In the genomic region with DNA sequence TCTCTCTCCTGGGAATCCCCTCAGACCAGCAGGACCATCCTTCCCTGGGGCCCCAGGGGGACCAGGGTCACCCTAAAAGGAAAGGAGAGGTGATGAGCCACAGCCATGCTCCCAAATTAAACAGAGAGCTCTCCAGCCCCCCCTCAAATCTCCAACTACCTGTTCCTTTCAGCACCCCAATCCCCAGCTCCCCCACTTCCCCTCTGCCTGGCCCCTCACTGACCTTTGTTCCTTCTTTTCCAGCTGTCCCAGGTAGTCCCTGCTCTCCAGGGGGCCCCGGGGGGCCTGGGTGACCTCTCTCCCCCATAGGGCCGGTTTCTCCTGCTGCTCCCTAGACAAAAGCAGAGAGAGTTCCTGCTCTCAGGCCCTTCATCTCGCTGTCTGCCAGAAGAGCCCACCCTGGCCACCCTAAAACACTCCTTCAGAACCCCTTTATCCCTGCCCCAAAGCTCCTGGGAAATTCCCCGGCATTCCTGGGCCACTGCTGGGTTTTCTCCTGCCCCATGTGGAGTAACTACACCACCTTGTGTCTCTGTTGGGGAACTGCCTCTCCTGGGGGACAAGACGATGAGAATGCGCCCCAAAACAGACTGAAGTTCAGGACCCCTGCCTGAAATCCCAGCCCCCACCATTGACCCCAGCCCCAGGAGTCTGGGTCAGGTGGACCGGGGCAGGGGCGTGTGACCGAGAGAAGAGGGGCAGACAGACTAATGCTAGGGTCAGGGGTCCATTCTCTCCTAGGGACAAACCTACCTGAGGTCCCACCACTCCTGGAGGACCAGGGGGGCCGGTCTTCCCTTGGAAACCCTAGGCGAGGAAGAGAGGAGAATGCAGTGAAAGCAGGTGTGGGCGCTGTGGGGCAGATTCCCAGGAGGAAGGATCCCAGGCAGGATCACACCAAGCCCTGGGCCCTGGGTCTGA, we compare ENCODE assay signal across 8 cellular contexts. TPM values are rescaled to one million over a fixed set of nuclear protein-coding genes. Genes with fewer than 3 reads are reported as not detected.
DNase-seq lines count a peak whose midpoint lies in the region; ATAC-seq and TF ChIP-seq lines count a peak whose summit lies in the region.

No MANE protein-coding gene starts in this region.

- H3K9ac ChIP-seq in GM23248: no peak overlapping the region

- H3F3A ChIP-seq in GM23248 (ENCODE audit: insufficient read depth): no peaks in the 10 kb centered on the region

- H3K9me3 Mint-ChIP-seq in activated naive CD8-positive, alpha-beta T cell treated with anti-CD3 and anti-CD28 coated beads for 36 hours: no peaks in the 10 kb centered on the region

- in situ Hi-C loops in GM23248 (cut with MboI): no loop called here

- BruUV-seq in A673 (replicated peaks; lab: Mats Ljungman, UMichigan): no TSS peak

- no peaks in the 10 kb centered on the region for H3K79me2 ChIP-seq in GM23248 (ENCODE audit: insufficient read depth)

- H3K27ac Mint-ChIP-seq in activated naive CD8-positive, alpha-beta T cell treated with anti-CD3 and anti-CD28 coated beads for 36 hours: no peak overlapping the region

- WGBS in GM23248 (ENCODE audit: low coverage in 1 of 2, low lambda C conversion rate in 2 of 2, missing lambda C conversion rate in 2 of 2), 2 experiments: 52 to 54% methylated on average over 12 of the region's 12 CpGs

- intact Hi-C loops in A673 (cut with micrococcal nuclease; ENCODE audit: unreplicated experiment): no loop called here

- no peak overlapping the region for H3K4me2 ChIP-seq in GM23248 (ENCODE audit: unreplicated experiment)

- no peaks in the 10 kb centered on the region for H3K36me3 Mint-ChIP-seq in activated naive CD8-positive, alpha-beta T cell treated with anti-CD3 and anti-CD28 coated beads for 36 hours

- peaks cover 2% of the 10 kb centered on the region for H3K4me1 Mint-ChIP-seq in activated naive CD8-positive, alpha-beta T cell treated with anti-CD3 and anti-CD28 coated beads for 36 hours

- no peaks in the 10 kb centered on the region for H4K20me1 ChIP-seq in GM23248 (ENCODE audit: insufficient read depth)

- peak; percentile 37 for DNase-seq in A673 (ENCODE audit: low spot score)
- peak; percentile 66 for DNase-seq in GM23248
- DNase-seq in iPS-NIHi7 (ENCODE audit: extremely low spot score): peak; percentile 80
- no peak for DNase-seq in effector memory CD4-positive, alpha-beta T cell
- no peak for DNase-seq in activated naive CD8-positive, alpha-beta T cell treated with anti-CD3 and anti-CD28 coated beads for 36 hours

- POLR2A ChIA-PET in A673 (lab: Charles Lee; ENCODE audit: low non-redundant PET): no interaction called here

- H3K27ac ChIP-seq in A673 (ENCODE audit: low read depth, low read length, poor library complexity, severe bottlenecking) (no peak overlapping the region), GM23248 (no peak overlapping the region), VCaP (no peak overlapping the region)
- no peak overlapping the region for H3K27ac ChIP-seq in effector memory CD4-positive, alpha-beta T cell (ENCODE audit: insufficient read depth, low read length, poor library complexity, severe bottlenecking)

- CTCF ChIA-PET in A673 (lab: Charles Lee): interaction anchor here (1.2 kb wide), 2 partner anchors 11 to 240 kb away, joined by 3 to 13 read pairs; no protein-coding TSS in a partner anchor

- H3K27me3 ChIP-seq in A673 (replicated peaks; ENCODE audit: insufficient read depth, low read depth, low read length, poor library complexity) (no peaks in the 10 kb centered on the region), GM23248 (replicated peaks; ENCODE audit: insufficient read depth) (no peaks in the 10 kb centered on the region)
- no peaks in the 10 kb centered on the region for H3K27me3 ChIP-seq in effector memory CD4-positive, alpha-beta T cell (replicated peaks; ENCODE audit: control insufficient read depth, insufficient read depth, low read length, poor library complexity, severe bottlenecking)

- no peaks in the 10 kb centered on the region for H3K27me3 Mint-ChIP-seq in activated naive CD8-positive, alpha-beta T cell treated with anti-CD3 and anti-CD28 coated beads for 36 hours

- H3K4me1 ChIP-seq in A673 (ENCODE audit: insufficient read depth, low read length, poor library complexity, severe bottlenecking) (no peaks in the 10 kb centered on the region), GM23248 (ENCODE audit: insufficient read depth) (no peaks in the 10 kb centered on the region)
- no peaks in the 10 kb centered on the region for H3K4me1 ChIP-seq in effector memory CD4-positive, alpha-beta T cell (ENCODE audit: control insufficient read depth, insufficient read depth, low read length, poor library complexity, severe bottlenecking)

- no peaks in the 10 kb centered on the region for H3K9me3 ChIP-seq in A673 (ENCODE audit: low read depth, low read length, poor library complexity, severe bottlenecking)
- H3K9me3 ChIP-seq in GM23248 (ENCODE audit: low read depth): no peaks in the 10 kb centered on the region
- H3K9me3 ChIP-seq in effector memory CD4-positive, alpha-beta T cell (ENCODE audit: control insufficient read depth, low read length): no peaks in the 10 kb centered on the region

- H3K4me3 ChIP-seq in A673 (ENCODE audit: low read depth, low read length, poor library complexity, severe bottlenecking): no peak overlapping the region
- H3K4me3 ChIP-seq in GM23248: no peak overlapping the region
- no peak overlapping the region for H3K4me3 ChIP-seq in effector memory CD4-positive, alpha-beta T cell (ENCODE audit: insufficient read depth, low read depth, low read length, poor library complexity, severe bottlenecking)

- H2AFZ ChIP-seq in GM23248: no peak overlapping the region

- TF ChIP-seq CTCF in A673 (conservative IDR thresholded peaks at IDR 0.05; ENCODE audit: low read depth, low read length) (peak; percentile 59), VCaP (conservative IDR thresholded peaks at IDR 0.05) (peak; percentile 58)

- no peaks in the 10 kb centered on the region for H3K36me3 ChIP-seq in A673 (ENCODE audit: insufficient read depth, low read length, poor library complexity, severe bottlenecking)
- no peaks in the 10 kb centered on the region for H3K36me3 ChIP-seq in GM23248 (ENCODE audit: low read depth)
- no peaks in the 10 kb centered on the region for H3K36me3 ChIP-seq in effector memory CD4-positive, alpha-beta T cell (ENCODE audit: control insufficient read depth, insufficient read depth, low read length)

- H3K9me2 ChIP-seq in GM23248 (ENCODE audit: insufficient read depth): no peaks in the 10 kb centered on the region

- no peak overlapping the region for H3K4me3 Mint-ChIP-seq in activated naive CD8-positive, alpha-beta T cell treated with anti-CD3 and anti-CD28 coated beads for 36 hours

- ATAC-seq in HG02571 (IDR thresholded peaks at IDR 0.05; ENCODE audit: unreplicated experiment) (no peak), GM19455 (IDR thresholded peaks at IDR 0.05; ENCODE audit: unreplicated experiment) (no peak)

RNA-seq across cellular contexts. Expression of a gene that starts 19.7 kb away (rescaled TPM):
- 1.6 and 1.9 TPM in 2 replicates for total RNA-seq in A673 (2021)
- 0.25 and 0.32 TPM in 2 replicates for total RNA-seq in GM23248 (2014; rRNA removed; shearing (Covaris generic))
- 0.05 and 0.31 TPM in 2 replicates for polyA plus RNA-seq in GM23248 (2016; fragmentation: Nextera tagmentation; extraction: Ambion mirVana)
- 1 to 10 TPM; 1.0 to 1.1 TPM for total RNA-seq in activated naive CD8-positive, alpha-beta T cell treated with anti-CD3 and anti-CD28 coated beads for 36 hours

RNA-seq across cellular contexts. Expression of a gene that starts 27.9 kb away (rescaled TPM):
- total RNA-seq in A673 (2021): 42.7 and 43.6 TPM in 2 replicates
- total RNA-seq in GM23248 (2014; rRNA removed; shearing (Covaris generic)): 27.7 and 28.8 TPM in 2 replicates
- 28.1 and 28.9 TPM in 2 replicates for polyA plus RNA-seq in GM23248 (2016; fragmentation: Nextera tagmentation; extraction: Ambion mirVana)
- 10 to 100 TPM; 40.4 to 42.1 TPM for total RNA-seq in activated naive CD8-positive, alpha-beta T cell treated with anti-CD3 and anti-CD28 coated beads for 36 hours

RNA-seq across cellular contexts. Expression of a gene that starts 28.1 kb away (rescaled TPM):
- 119 and 124 TPM in 2 replicates for total RNA-seq in A673 (2021)
- 126 and 147 TPM in 2 replicates for total RNA-seq in GM23248 (2014; rRNA removed; shearing (Covaris generic))
- polyA plus RNA-seq in GM23248 (2016; fragmentation: Nextera tagmentation; extraction: Ambion mirVana): 24.7 and 26.9 TPM in 2 replicates
- total RNA-seq in activated naive CD8-positive, alpha-beta T cell treated with anti-CD3 and anti-CD28 coated beads for 36 hours: 10 to 100 TPM; 51.0 to 55.6 TPM

RNA-seq across cellular contexts. Expression of a gene that starts 31.9 kb away (rescaled TPM):
- 5.9 and 11.0 TPM in 2 replicates for total RNA-seq in A673 (2021)
- total RNA-seq in GM23248 (2014; rRNA removed; shearing (Covaris generic)): 1.8 and 3.7 TPM in 2 replicates
- polyA plus RNA-seq in GM23248 (2016; fragmentation: Nextera tagmentation; extraction: Ambion mirVana): 5.3 and 5.6 TPM in 2 replicates
- 10 to 100 TPM; 31.1 to 32.6 TPM for total RNA-seq in activated naive CD8-positive, alpha-beta T cell treated with anti-CD3 and anti-CD28 coated beads for 36 hours

RNA-seq across cellular contexts. Expression of a gene that starts 35.7 kb away (rescaled TPM):
- total RNA-seq in A673 (2021): 43.3 and 47.5 TPM in 2 replicates
- 35.8 and 37.6 TPM in 2 replicates for total RNA-seq in GM23248 (2014; rRNA removed; shearing (Covaris generic))
- polyA plus RNA-seq in GM23248 (2016; fragmentation: Nextera tagmentation; extraction: Ambion mirVana): 11.3 and 12.7 TPM in 2 replicates
- total RNA-seq in activated naive CD8-positive, alpha-beta T cell treated with anti-CD3 and anti-CD28 coated beads for 36 hours: 10 to 100 TPM; 35.3 to 35.8 TPM

Comparison
In these comparisons a context has a peak if more than half of its experiments do, and no peak if none do; other contexts are left out.
1. DNase-seq: peak in A673 (single experiment), GM23248 (single experiment) and iPS-NIHi7 (single experiment); none in effector memory CD4-positive, alpha-beta T cell (0 of 3) and activated naive CD8-positive, alpha-beta T cell treated with anti-CD3 and anti-CD28 coated beads for 36 hours (single experiment).